ENCODE assay signal across 16 cellular contexts in the genomic region with DNA sequence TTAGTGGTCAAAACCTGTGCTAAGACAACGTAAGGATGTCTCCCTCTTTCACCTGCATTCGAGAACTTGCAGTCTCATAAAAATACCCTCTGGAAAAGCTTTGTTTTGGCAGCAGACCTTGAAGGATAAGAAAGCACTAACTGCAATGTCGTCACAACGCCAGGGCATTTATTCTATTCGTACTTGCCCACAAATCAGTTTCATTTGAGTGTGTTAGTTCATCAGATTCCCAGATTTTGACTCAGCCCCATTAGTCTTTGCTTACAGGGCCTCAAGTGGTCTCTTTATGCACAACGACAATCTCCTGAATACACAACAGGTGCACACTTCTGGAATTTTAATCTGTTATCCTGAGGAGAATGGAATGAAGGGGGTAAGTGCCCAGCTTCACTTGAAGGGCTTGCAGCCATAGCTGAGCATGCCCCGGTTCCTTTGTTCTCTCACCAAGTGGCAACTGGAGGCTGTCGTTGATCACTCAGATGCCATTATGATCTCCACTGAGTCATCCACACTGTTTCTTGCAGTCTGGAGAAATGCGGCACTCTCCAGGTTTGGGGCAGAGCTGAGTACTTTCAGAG. TPM values are rescaled to one million over a fixed set of nuclear protein-coding genes. Genes with fewer than 3 reads are reported as not detected.
"Had no signal": no experiment of that assay in that cellular context is flagged by ENCODE, and none has a peak within 500 bp of the region (broad histone marks: within the 10 kb centered on the region; RNA-seq: fewer than 3 reads in every experiment).

No MANE protein-coding gene starts in this region.

- H3K4me3 ChIP-seq: esophagus muscularis mucosa, left ventricle myocardium inferior, psoas muscle, spleen, testis had no signal

- H3K27ac ChIP-seq: esophagus muscularis mucosa, left ventricle myocardium inferior, psoas muscle, spleen, testis, VCaP had no signal

- H3K36me3 ChIP-seq: esophagus muscularis mucosa, left ventricle myocardium inferior, spleen had no signal

- ATAC-seq: psoas muscle, sciatic nerve had no signal

- DNase-seq: activated CD4-positive, alpha-beta memory T cell treated with anti-CD3 and anti-CD28 coated beads for 36 hours; activated naive CD4-positive, alpha-beta T cell treated with anti-CD3 and anti-CD28 coated beads, Interleukin-2, amount 50 U/mL, for 16 hours; activated T-cell treated with anti-CD3 and anti-CD28 coated beads, Interleukin-2, amount 50 U/mL, for 24 hours; caudate nucleus; effector CD4-positive, alpha-beta T cell; left ventricle myocardium inferior; psoas muscle; spleen; testis had no signal

- H3K4me1 ChIP-seq: left ventricle myocardium inferior, psoas muscle, spleen, testis had no signal

- H3K27me3 ChIP-seq: testis had no signal

- H3K9me3 ChIP-seq: psoas muscle, spleen, testis had no signal

RNA-seq across cellular contexts. Expression of a gene that starts 58.8 kb away (rescaled TPM):
- total RNA-seq: activated CD4-positive, alpha-beta memory T cell treated with anti-CD3 and anti-CD28 coated beads for 36 hours; esophagus muscularis mucosa; left ventricle myocardium inferior; osteocyte; psoas muscle; spleen; T-helper 1 cell treated with Interleukin-12 subunit alpha and Interleukin-12 subunit beta and Interleukin-4 antibody, amounts not matched to agents 30 ng/mL and 1 ng/mL, for 36 hours; testis; urinary bladder had no signal
- polyA plus RNA-seq: neural cell, psoas muscle, spleen, urinary bladder had no signal
